In genomic region chr4:74161676-74162450, GRCh38 we compare ENCODE assay signal across 20 cellular contexts. TPM values are rescaled to one million over a fixed set of nuclear protein-coding genes. Genes with fewer than 3 reads are reported as not detected.
DNase-seq lines count a peak whose midpoint lies in the region; ATAC-seq, FAIRE-seq and TF ChIP-seq lines count a peak whose summit lies in the region.
"Had no signal": no experiment of that assay in that cellular context is flagged by ENCODE, and none has a peak within 500 bp of the region (broad histone marks: within the 10 kb centered on the region; RNA-seq: fewer than 3 reads in every experiment).

No MANE protein-coding gene starts in this region.

- DNase-seq in AG10803 (ENCODE audit: low read depth) (peak; percentile 54), GM04504 (ENCODE audit: low read depth) (peak; percentile 44), astrocyte (ENCODE audit: low read depth) (peak; percentile 42), iris pigment epithelial cell (ENCODE audit: low read depth) (peak; percentile 51), NCI-H2107 treated with DMSO at 0.1 percent for 48 hours (lab: John Stamatoyannopoulos, UW; ENCODE audit: unreplicated experiment) (no peak), OCI-M1 (lab: John Stamatoyannopoulos, UW) (no peak)
- no peak for DNase-seq in activated CD8-positive, alpha-beta memory T cell treated with anti-CD3 and anti-CD28 coated beads, Interleukin-2, amount 50 U/mL, for 4 hours
- DNase-seq: amniotic stem cell; effector memory CD8-positive, alpha-beta T cell; lower lobe of right lung; naive thymus-derived CD4-positive, alpha-beta T cell; NCI-H1092; NCI-H226; posterior cingulate gyrus; stimulated activated CD4-positive, alpha-beta T cell treated with anti-CD3 and anti-CD28 coated beads, Interleukin-12 subunit alpha, Interleukin-12 subunit beta, amount 100 ng/mL, for 4 hours; thyroid gland had no signal

- no peaks in the 10 kb centered on the region for H3K36me3 ChIP-seq in astrocyte (ENCODE audit: insufficient read depth, low read length)
- H3K36me3 ChIP-seq: thyroid gland had no signal

- H3K79me2 ChIP-seq in astrocyte (ENCODE audit: insufficient read depth, low read length): peaks cover 30% of the 10 kb centered on the region

- H3K4me1 Mint-ChIP-seq in astrocyte (ENCODE audit: low read depth, unreplicated experiment): peaks cover 4% of the 10 kb centered on the region

- no peak overlapping the region for H3K27ac ChIP-seq in astrocyte (ENCODE audit: low read depth, low read length)
- H3K27ac ChIP-seq: lower lobe of right lung had no signal

- no peaks in the 10 kb centered on the region for H4K20me1 ChIP-seq in astrocyte (ENCODE audit: insufficient read depth, low read length)

- H3K4me3 Mint-ChIP-seq in astrocyte (ENCODE audit: unreplicated experiment): no peak overlapping the region
- H3K4me3 Mint-ChIP-seq: effector memory CD8-positive, alpha-beta T cell; naive thymus-derived CD4-positive, alpha-beta T cell had no signal

- H3K27ac Mint-ChIP-seq in astrocyte (ENCODE audit: unreplicated experiment): no peak overlapping the region
- H3K27ac Mint-ChIP-seq: effector memory CD8-positive, alpha-beta T cell; naive thymus-derived CD4-positive, alpha-beta T cell had no signal

- TF ChIP-seq CTCF in AG10803 (conservative IDR thresholded peaks at IDR 0.05; ENCODE audit: low read length) (no peak), astrocyte (IDR thresholded peaks at IDR 0.05; ENCODE audit: insufficient read depth, low read depth, low read length) (no peak)

- H3K9me3 ChIP-seq in astrocyte (ENCODE audit: insufficient read depth, low read depth, low read length): no peaks in the 10 kb centered on the region
- H3K9me3 ChIP-seq: lower lobe of right lung, thyroid gland had no signal

- no peak for FAIRE-seq in astrocyte (lab: Jason Lieb, UNC)
- FAIRE-seq: frontal cortex, GM12878 had no signal

- no peak overlapping the region for H2AFZ ChIP-seq in astrocyte (ENCODE audit: low read depth, low read length)

- H3K36me3 Mint-ChIP-seq in astrocyte (ENCODE audit: low read depth, unreplicated experiment): peaks cover 10% of the 10 kb centered on the region

- H3K27me3 Mint-ChIP-seq in astrocyte (ENCODE audit: low read depth, unreplicated experiment): no peaks in the 10 kb centered on the region
- H3K27me3 Mint-ChIP-seq: effector memory CD8-positive, alpha-beta T cell had no signal

- ATAC-seq in HG02623 (IDR thresholded peaks at IDR 0.05; ENCODE audit: unreplicated experiment): no peak
- ATAC-seq: activated CD4-positive, CD25-positive, alpha-beta regulatory T cell treated with anti-CD3 and anti-CD28 coated beads, Interleukin-2, amount 50 U/mL, for 24 hours; effector memory CD8-positive, alpha-beta T cell; GM12878; lower lobe of right lung; naive thymus-derived CD4-positive, alpha-beta T cell had no signal

- H3K9ac ChIP-seq in astrocyte (ENCODE audit: low read length): no peak overlapping the region

- H3K4me2 ChIP-seq in astrocyte (ENCODE audit: low read length): no peak overlapping the region

- no peaks in the 10 kb centered on the region for H3K27me3 ChIP-seq in astrocyte (ENCODE audit: insufficient read depth, low read length)
- H3K27me3 ChIP-seq: thyroid gland had no signal

- H3K4me3 ChIP-seq in AG10803 (ENCODE audit: low read length) (no peak overlapping the region), astrocyte (ENCODE audit: insufficient read depth, low read depth, low read length) (no peak overlapping the region)
- H3K4me3 ChIP-seq: GM12878, lower lobe of right lung, thyroid gland had no signal

- peaks cover 7% of the 10 kb centered on the region for H3K4me1 ChIP-seq in astrocyte (ENCODE audit: insufficient read depth, low read length)

- no peaks in the 10 kb centered on the region for H3K9me3 Mint-ChIP-seq in astrocyte (ENCODE audit: unreplicated experiment)
- H3K9me3 Mint-ChIP-seq: effector memory CD8-positive, alpha-beta T cell had no signal

RNA-seq across cellular contexts. Expression of gene MTHFD2L, which starts 3.9 kb away (rescaled TPM):
- total RNA-seq in astrocyte: 10.6 and 12.4 TPM in 2 replicates

Comparison
In these comparisons a context has a peak if more than half of its experiments do, and no peak if none do; other contexts are left out.
1. DNase-seq: peak in AG10803 (single experiment), GM04504 (single experiment), astrocyte (single experiment) and iris pigment epithelial cell (single experiment); none in activated CD8-positive, alpha-beta memory T cell treated with anti-CD3 and anti-CD28 coated beads, Interleukin-2, amount 50 U/mL, for 4 hours (single experiment), NCI-H2107 treated with DMSO at 0.1 percent for 48 hours (single experiment) and OCI-M1 (single experiment).